Comparison of ENCODE assay signal across 18 cellular contexts in the genomic region with DNA sequence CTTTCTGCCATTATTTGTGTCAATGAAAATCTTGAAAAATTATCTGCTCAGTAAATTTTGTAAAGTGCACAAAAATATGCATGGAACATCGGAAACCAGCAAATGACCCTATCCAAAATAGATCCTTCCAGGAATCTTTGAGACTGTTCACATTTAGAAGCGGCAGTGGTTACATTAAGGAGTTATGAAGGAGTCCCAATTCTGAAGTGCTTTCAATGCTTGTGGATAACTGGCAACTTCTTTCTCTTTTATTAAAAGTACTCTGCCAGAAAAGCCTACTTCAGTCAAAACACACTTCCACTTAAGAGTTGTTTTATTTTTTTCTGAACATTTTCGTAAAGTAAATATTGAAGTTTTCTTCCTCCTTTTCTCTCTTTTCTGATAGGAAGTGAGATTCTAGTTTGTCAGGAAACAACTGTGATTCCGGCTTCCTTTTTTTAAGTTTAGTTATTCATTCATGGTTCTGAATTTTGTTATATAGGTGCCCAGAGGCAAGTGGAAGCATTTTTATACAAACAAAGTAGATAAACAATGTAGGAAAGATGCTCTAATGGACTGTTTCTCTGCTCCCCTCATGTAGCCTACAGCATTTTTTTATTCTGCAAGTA.
DNase-seq lines count a peak whose midpoint lies in the region; ATAC-seq, FAIRE-seq and TF ChIP-seq lines count a peak whose summit lies in the region.
"Had no signal": no experiment of that assay in that cellular context is flagged by ENCODE, and none has a peak within 500 bp of the region (broad histone marks: within the 10 kb centered on the region; RNA-seq: fewer than 3 reads in every experiment).

No MANE protein-coding gene starts in this region.

- TF ChIP-seq RAD21 in A549 (conservative IDR thresholded peaks at IDR 0.05 in 1 of 2, IDR thresholded peaks at IDR 0.05 in 1 of 2): no peak

- FAIRE-seq in A549 (lab: Jason Lieb, UNC): no peak

- H2AFZ ChIP-seq in OCI-LY1 (ENCODE audit: low read length): peak overlapping the region; percentile 59; the same call in 1 of the 2 replicates

- POLR2A ChIA-PET in A549 (lab: Yijun Ruan, JAX): no interaction called here

- H3K4me3 ChIP-seq in A549: no peak overlapping the region
- H3K4me3 ChIP-seq in OCI-LY1 (ENCODE audit: low read depth, low read length, poor library complexity, severe bottlenecking): no peak overlapping the region
- peak overlapping the region in 44 of 59 donors; percentile 2 to 47 (median 19) for H3K4me3 ChIP-seq in dorsolateral prefrontal cortex
- H3K4me3 ChIP-seq: colonic mucosa, lung had no signal

- no peaks in the 10 kb centered on the region for H3K36me3 Mint-ChIP-seq in neural crest cell (ENCODE audit: low read depth)
- H3K36me3 Mint-ChIP-seq: natural killer cell had no signal

- no peaks in the 10 kb centered on the region for H3K27me3 Mint-ChIP-seq in neural crest cell (ENCODE audit: low read depth)
- H3K27me3 Mint-ChIP-seq: stimulated activated naive CD8-positive, alpha-beta T cell treated with anti-CD3 and anti-CD28 coated beads, Interleukin-15, amount 100 ng/mL, for 72 hours had no signal

- peak overlapping the region; percentile 82 for H3K27ac Mint-ChIP-seq in neural crest cell (ENCODE audit: unreplicated experiment)
- H3K27ac Mint-ChIP-seq: natural killer cell; stimulated activated naive CD8-positive, alpha-beta T cell treated with anti-CD3 and anti-CD28 coated beads, Interleukin-15, amount 100 ng/mL, for 72 hours had no signal

- no peak for TF ChIP-seq EP300 in A549 (IDR thresholded peaks at IDR 0.05)

- DNase-seq in A549 (ENCODE audit: low read depth in 1 of 2, low spot score in 1 of 2): no peak
- DNase-seq in dorsolateral prefrontal cortex: no peak
- DNase-seq in neural crest cell (ENCODE audit: low read depth, low spot score): no peak
- no peak for DNase-seq in NCI-H446 (lab: John Stamatoyannopoulos, UW)
- no peak for DNase-seq in NCI-H187 (lab: John Stamatoyannopoulos, UW)
- no peak for DNase-seq in NCI-H2196 treated with DMSO at 0.1 percent for 48 hours (lab: John Stamatoyannopoulos, UW; ENCODE audit: unreplicated experiment)
- DNase-seq: activated effector memory CD4-positive, alpha-beta T cell treated with Interleukin-2 at 50 U/mL for 16 hours; colonic mucosa; natural killer cell; NCI-H1694 treated with DMSO at 0.1 percent for 48 hours; NCI-H446 treated with DMSO at 0.1 percent for 48 hours; SHP77 treated with DMSO at 0.1 percent for 48 hours; stimulated activated naive CD8-positive, alpha-beta T cell treated with anti-CD3 and anti-CD28 coated beads, Interleukin-15, amount 100 ng/mL, for 72 hours had no signal

- H3K9me3 Mint-ChIP-seq in neural crest cell: no peaks in the 10 kb centered on the region
- H3K9me3 Mint-ChIP-seq: natural killer cell; stimulated activated naive CD8-positive, alpha-beta T cell treated with anti-CD3 and anti-CD28 coated beads, Interleukin-15, amount 100 ng/mL, for 72 hours had no signal

- no peaks in the 10 kb centered on the region for H4K20me1 ChIP-seq in OCI-LY1 (ENCODE audit: insufficient read depth, low read length)

- TF ChIP-seq POLR2A in A549 (IDR thresholded peaks at IDR 0.05; ENCODE audit: low read length): no peak

- H3K9me3 ChIP-seq in A549: no peaks in the 10 kb centered on the region
- no peaks in the 10 kb centered on the region for H3K9me3 ChIP-seq in OCI-LY1 (ENCODE audit: low read length)
- H3K9me3 ChIP-seq: colonic mucosa had no signal

- no peak overlapping the region for H3K9ac ChIP-seq in OCI-LY1 (ENCODE audit: low read length)

- H3K27me3 ChIP-seq in OCI-LY1 (ENCODE audit: insufficient read depth, low read length) (no peaks in the 10 kb centered on the region), dorsolateral prefrontal cortex (no peaks in the 10 kb centered on the region)
- H3K27me3 ChIP-seq: colonic mucosa had no signal

- H3K4me1 Mint-ChIP-seq in neural crest cell: peaks cover 27% of the 10 kb centered on the region
- H3K4me1 Mint-ChIP-seq: natural killer cell; stimulated activated naive CD8-positive, alpha-beta T cell treated with anti-CD3 and anti-CD28 coated beads, Interleukin-15, amount 100 ng/mL, for 72 hours had no signal

- no peaks in the 10 kb centered on the region for H3K36me3 ChIP-seq in OCI-LY1 (ENCODE audit: insufficient read depth, low read length)
- H3K36me3 ChIP-seq: colonic mucosa had no signal

- H3K9me2 ChIP-seq in OCI-LY1 (ENCODE audit: low read depth, low read length): no peaks in the 10 kb centered on the region

- H3K4me2 ChIP-seq in A549: peak overlapping the region; percentile 73
- H3K4me2 ChIP-seq in OCI-LY1 (ENCODE audit: low read length): peak overlapping the region; percentile 27; the same call in 1 of the 2 replicates

- ATAC-seq in A549 (no peak), HG03175 (IDR thresholded peaks at IDR 0.05; ENCODE audit: unreplicated experiment) (no peak)
- ATAC-seq: activated CD4-positive, CD25-positive, alpha-beta regulatory T cell treated with anti-CD3 and anti-CD28 coated beads, Interleukin-2, amount 50 U/mL, for 24 hours; HCT116; natural killer cell; stimulated activated naive CD8-positive, alpha-beta T cell treated with anti-CD3 and anti-CD28 coated beads, Interleukin-15, amount 100 ng/mL, for 72 hours had no signal

- H3F3A ChIP-seq in OCI-LY1 (ENCODE audit: insufficient read depth, low read length): no peaks in the 10 kb centered on the region

- H3K27ac ChIP-seq in A549 (peak overlapping the region; percentile 65 to 66), OCI-LY1 (ENCODE audit: low read depth, low read length, poor library complexity, severe bottlenecking) (no peak overlapping the region), dorsolateral prefrontal cortex (peak overlapping the region in 56 of 59 donors; percentile 3 to 86 (median 69))
- H3K27ac ChIP-seq: colonic mucosa had no signal

- WGBS in A549 (ENCODE audit: missing lambda C conversion rate): 25% methylated on average over 4 of the region's 4 CpGs

- TF ChIP-seq CTCF in A549 (IDR thresholded peaks at IDR 0.05): no peak
- TF ChIP-seq CTCF in OCI-LY1 (IDR thresholded peaks at IDR 0.05; ENCODE audit: low read length): no peak
- TF ChIP-seq CTCF in dorsolateral prefrontal cortex (IDR thresholded peaks at IDR 0.05 in 54 of 56, conservative IDR thresholded peaks at IDR 0.05 in 2 of 56; ENCODE audit: low read depth in 1 of 56, partially characterized antibody in 56 of 56): no peak
- TF ChIP-seq CTCF in neural crest cell (conservative IDR thresholded peaks at IDR 0.05): no peak

- intact Hi-C loops in dorsolateral prefrontal cortex (cut with DNase I): no loop called here

- CTCF ChIA-PET in A549 (lab: Yijun Ruan, JAX): no interaction called here

- no peak overlapping the region for H3K4me3 Mint-ChIP-seq in neural crest cell
- H3K4me3 Mint-ChIP-seq: natural killer cell; stimulated activated naive CD8-positive, alpha-beta T cell treated with anti-CD3 and anti-CD28 coated beads, Interleukin-15, amount 100 ng/mL, for 72 hours had no signal

- peaks cover 55% of the 10 kb centered on the region for H3K4me1 ChIP-seq in A549
- H3K4me1 ChIP-seq in OCI-LY1 (ENCODE audit: insufficient read depth, low read length, severe bottlenecking): peaks cover 23% of the 10 kb centered on the region
- H3K4me1 ChIP-seq: colonic mucosa had no signal

- no peaks in the 10 kb centered on the region for H3K79me2 ChIP-seq in OCI-LY1 (ENCODE audit: insufficient read depth, low read length)

TF ChIP-seq in A549, 52 proteins besides CTCF, POLR2A, EP300 and RAD21:
- TF ChIP-seq FOSL2 (IDR thresholded peaks at IDR 0.05) (no peak), FOSL2 (CRISPR knock-in tag; IDR thresholded peaks at IDR 0.05) (no peak), TP53 (CRISPR knock-in tag; IDR thresholded peaks at IDR 0.05) (no peak), CEBPB (IDR thresholded peaks at IDR 0.05) (no peak), MAFK (IDR thresholded peaks at IDR 0.05; ENCODE audit: partially characterized antibody) (no peak), RNF2 (IDR thresholded peaks at IDR 0.05; ENCODE audit: borderline replicate concordance, low read depth) (no peak)
TF ChIP-seq in A549: peak in this region for 0.

Comparison
In these comparisons a context has a peak if more than half of its experiments do, and no peak if none do; other contexts are left out.
1. H3K4me3 ChIP-seq: peak in dorsolateral prefrontal cortex (44 of 59); none in A549 (single experiment) and OCI-LY1 (single experiment).